9 cellular contexts compared by ENCODE assay signal in the genomic region with DNA sequence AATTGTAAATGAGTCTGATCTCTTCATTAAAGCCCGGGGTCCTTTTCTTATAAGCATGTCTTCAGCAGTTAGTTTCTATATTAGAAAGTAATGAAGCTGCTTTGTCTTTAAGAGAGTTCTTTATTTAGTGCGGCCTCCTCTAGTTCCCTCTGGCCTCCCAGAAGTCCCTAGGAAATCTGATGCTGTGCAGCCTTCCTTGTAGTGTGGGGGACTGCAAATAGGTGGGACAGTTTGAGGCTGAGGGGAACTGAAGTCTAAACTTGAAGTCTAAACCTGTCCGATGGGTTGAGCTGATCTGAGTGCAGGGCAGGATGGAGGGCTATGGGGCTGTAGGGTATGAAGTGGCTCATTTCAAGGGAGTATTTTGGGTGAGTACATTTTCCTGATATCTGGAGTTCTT. TPM values are rescaled to one million over a fixed set of nuclear protein-coding genes. Genes with fewer than 3 reads are reported as not detected.
DNase-seq lines count a peak whose midpoint lies in the region; ATAC-seq and TF ChIP-seq lines count a peak whose summit lies in the region.
"Had no signal": no experiment of that assay in that cellular context is flagged by ENCODE, and none has a peak within 500 bp of the region (broad histone marks: within the 10 kb centered on the region; RNA-seq: fewer than 3 reads in every experiment).

No MANE protein-coding gene starts in this region.

- peaks cover 16% of the 10 kb centered on the region for H3K4me1 ChIP-seq in NT2/D1 (ENCODE audit: insufficient read depth, insufficient read length)
- H3K4me1 ChIP-seq in endocrine pancreas (ENCODE audit: control insufficient read depth, insufficient read depth, low read length): peaks cover 7% of the 10 kb centered on the region

- DNase-seq in AG09309 (ENCODE audit: low read depth): no peak
- DNase-seq in NT2/D1 (ENCODE audit: low read depth, low spot score): no peak
- no peak for DNase-seq in nephron progenitor cell
- no peak for DNase-seq in amniotic stem cell (lab: John Stamatoyannopoulos, UW)
- no peak for DNase-seq in A172 (ENCODE audit: low spot score)
- DNase-seq: activated gamma-delta T cell had no signal

- no peaks in the 10 kb centered on the region for H3K36me3 Mint-ChIP-seq in nephron progenitor cell (ENCODE audit: low read depth)

- H3K9me3 ChIP-seq in NT2/D1 (ENCODE audit: insufficient read depth, low read length): no peaks in the 10 kb centered on the region
- H3K9me3 ChIP-seq in endocrine pancreas (ENCODE audit: control insufficient read depth, low read length): no peaks in the 10 kb centered on the region

- H3K9ac ChIP-seq in NT2/D1 (ENCODE audit: insufficient read length, low read depth) (peak overlapping the region; percentile 10), endocrine pancreas (ENCODE audit: control insufficient read depth, insufficient read depth, low read length) (peak overlapping the region; percentile 67)

- H3K36me3 ChIP-seq in NT2/D1 (ENCODE audit: insufficient read depth, insufficient read length, low read length) (peaks cover 12% of the 10 kb centered on the region), endocrine pancreas (ENCODE audit: control insufficient read depth, insufficient read depth, low read length) (no peaks in the 10 kb centered on the region)

- peak overlapping the region; percentile 94 for H3K4me3 Mint-ChIP-seq in nephron progenitor cell

- peaks cover 6% of the 10 kb centered on the region for H3K27me3 Mint-ChIP-seq in nephron progenitor cell (ENCODE audit: low read depth, poor library complexity)

- no peak for ATAC-seq in GM19467 (IDR thresholded peaks at IDR 0.05; ENCODE audit: unreplicated experiment)
- no peak for ATAC-seq in HG02678 (IDR thresholded peaks at IDR 0.05; ENCODE audit: unreplicated experiment)

- peak overlapping the region; percentile 69 for H3K4me3 ChIP-seq in AG09309 (ENCODE audit: control insufficient read depth, low read depth, low read length)
- H3K4me3 ChIP-seq in NT2/D1 (ENCODE audit: insufficient read length, low read depth): peak overlapping the region; percentile 84
- peak overlapping the region; percentile 44 for H3K4me3 ChIP-seq in endocrine pancreas (ENCODE audit: control insufficient read depth, insufficient read depth, low read length)

- H3K27me3 ChIP-seq in NT2/D1 (ENCODE audit: insufficient read depth, insufficient read length): no peaks in the 10 kb centered on the region
- no peaks in the 10 kb centered on the region for H3K27me3 ChIP-seq in endocrine pancreas (ENCODE audit: control insufficient read depth, insufficient read depth, low read length)

- H3K4me1 Mint-ChIP-seq in nephron progenitor cell: peaks cover 68% of the 10 kb centered on the region

- TF ChIP-seq CTCF in AG09309 (IDR thresholded peaks at IDR 0.05; ENCODE audit: control insufficient read depth, insufficient read depth, low read depth, low read length, missing control alignments) (no peak), nephron progenitor cell (IDR thresholded peaks at IDR 0.05) (no peak)

- peak overlapping the region; percentile 93 for H3K27ac Mint-ChIP-seq in nephron progenitor cell

- no peaks in the 10 kb centered on the region for H3K9me3 Mint-ChIP-seq in nephron progenitor cell

RNA-seq across cellular contexts. Expression of a gene that starts 1.4 kb away (rescaled TPM):
- 121 and 158 TPM in 2 replicates for total RNA-seq in A172 (2014; rRNA removed; shearing (Covaris generic))

RNA-seq across cellular contexts. Expression of a gene that starts 52.4 kb away (rescaled TPM):
- total RNA-seq in A172 (2014; rRNA removed; shearing (Covaris generic)): 77.2 and 99.0 TPM in 2 replicates
